ENCODE assay signal across 1 cellular context in genomic region chr2:10119601-10120157, GRCh38.
TF ChIP-seq lines count a peak whose summit lies in the region.

No MANE protein-coding gene starts in this region.

TF ChIP-seq in SK-N-SH, 30 proteins besides CTCF, POLR2A, EP300 and RAD21 (continued from another document):
- TF ChIP-seq YY1 (IDR thresholded peaks at IDR 0.05; ENCODE audit: low read depth) (no peak), MEF2A (IDR thresholded peaks at IDR 0.05; ENCODE audit: borderline replicate concordance, low read depth) (no peak), GABPA (IDR thresholded peaks at IDR 0.05; ENCODE audit: low read depth) (no peak)
- TF ChIP-seq, protein P1, sequence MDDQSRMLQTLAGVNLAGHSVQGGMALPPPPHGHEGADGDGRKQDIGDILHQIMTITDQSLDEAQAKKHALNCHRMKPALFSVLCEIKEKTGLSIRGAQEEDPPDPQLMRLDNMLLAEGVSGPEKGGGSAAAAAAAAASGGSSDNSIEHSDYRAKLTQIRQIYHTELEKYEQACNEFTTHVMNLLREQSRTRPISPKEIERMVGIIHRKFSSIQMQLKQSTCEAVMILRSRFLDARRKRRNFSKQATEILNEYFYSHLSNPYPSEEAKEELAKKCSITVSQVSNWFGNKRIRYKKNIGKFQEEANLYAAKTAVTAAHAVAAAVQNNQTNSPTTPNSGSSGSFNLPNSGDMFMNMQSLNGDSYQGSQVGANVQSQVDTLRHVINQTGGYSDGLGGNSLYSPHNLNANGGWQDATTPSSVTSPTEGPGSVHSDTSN (IDR thresholded peaks at IDR 0.05): no peak
- TF ChIP-seq, protein P2, sequence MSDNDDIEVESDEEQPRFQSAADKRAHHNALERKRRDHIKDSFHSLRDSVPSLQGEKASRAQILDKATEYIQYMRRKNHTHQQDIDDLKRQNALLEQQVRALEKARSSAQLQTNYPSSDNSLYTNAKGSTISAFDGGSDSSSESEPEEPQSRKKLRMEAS (IDR thresholded peaks at IDR 0.05; ENCODE audit: low read depth): no peak
